8 cellular contexts compared by ENCODE assay signal in genomic region chr2:64865073-64865830, GRCh38.
DNase-seq lines count a peak whose midpoint lies in the region; ATAC-seq, FAIRE-seq and TF ChIP-seq lines count a peak whose summit lies in the region.

No MANE protein-coding gene starts in this region.

- CTCF ChIA-PET in CD4-positive, alpha-beta T cell (lab: Charles Lee) = interaction anchor here (0.6 to 1.5 kb wide), 2 partner anchors 219 to 278 kb away, joined by 3 to 4 read pairs; no protein-coding TSS in a partner anchor

- FAIRE-seq in HTR-8/SVneo (lab: Jason Lieb, UNC) = peak; percentile 31

- H3K4me3 Mint-ChIP-seq in CD4-positive, alpha-beta T cell = peak overlapping the region; percentile 78
- H3K4me3 Mint-ChIP-seq in activated naive CD4-positive, alpha-beta T cell treated with anti-CD3 and anti-CD28 coated beads, Interleukin-2, amount 50 U/mL, for 24 hours = peak overlapping the region; percentile 80

- H3K27me3 Mint-ChIP-seq in CD4-positive, alpha-beta T cell = peaks cover 5% of the 10 kb centered on the region
- peaks cover 3% of the 10 kb centered on the region for H3K27me3 Mint-ChIP-seq in activated naive CD4-positive, alpha-beta T cell treated with anti-CD3 and anti-CD28 coated beads, Interleukin-2, amount 50 U/mL, for 24 hours

- POLR2A ChIA-PET in CD4-positive, alpha-beta T cell (lab: Charles Lee) = interaction anchor here (1.1 kb wide), 1 partner anchor 211 kb away, joined by 3 read pairs; the partner anchor contains the start of gene SERTAD2

- no peak overlapping the region for H3K27ac ChIP-seq in CD4-positive, alpha-beta T cell (ENCODE audit: low read depth, low read length)
- H3K27ac ChIP-seq in SK-N-MC (no peak overlapping the region), temporal lobe (ENCODE audit: low read depth, low read length) (peak overlapping the region; percentile 69)

- DNase-seq in CD4-positive, alpha-beta T cell = peak; percentile 32 to 67 (median 54)
- peak; percentile 82 for DNase-seq in HTR-8/SVneo (ENCODE audit: insufficient read length, low spot score)
- no peak for DNase-seq in SK-N-MC (ENCODE audit: low read depth, low spot score)
- DNase-seq in glomerular visceral epithelial cell (ENCODE audit: extremely low spot score) = peak; percentile 68
- DNase-seq in occipital lobe (lab: John Stamatoyannopoulos, UW) = peak; percentile 53

- no peaks in the 10 kb centered on the region for H3K4me1 Mint-ChIP-seq in CD4-positive, alpha-beta T cell (ENCODE audit: low read depth)
- no peaks in the 10 kb centered on the region for H3K4me1 Mint-ChIP-seq in activated naive CD4-positive, alpha-beta T cell treated with anti-CD3 and anti-CD28 coated beads, Interleukin-2, amount 50 U/mL, for 24 hours

- no peaks in the 10 kb centered on the region for H3K9me3 Mint-ChIP-seq in CD4-positive, alpha-beta T cell
- H3K9me3 Mint-ChIP-seq in activated naive CD4-positive, alpha-beta T cell treated with anti-CD3 and anti-CD28 coated beads, Interleukin-2, amount 50 U/mL, for 24 hours = no peaks in the 10 kb centered on the region

- no peak overlapping the region for H3K27ac Mint-ChIP-seq in CD4-positive, alpha-beta T cell
- no peak overlapping the region for H3K27ac Mint-ChIP-seq in activated naive CD4-positive, alpha-beta T cell treated with anti-CD3 and anti-CD28 coated beads, Interleukin-2, amount 50 U/mL, for 24 hours

- intact Hi-C loops in CD4-positive, alpha-beta T cell (cut with DNase I, micrococcal nuclease) = loop anchor here (1.0 to 5.0 kb wide), 6 partner anchors 219 to 813 kb away; no protein-coding TSS in a partner anchor

- H3K36me3 Mint-ChIP-seq in CD4-positive, alpha-beta T cell (ENCODE audit: low read depth) = no peaks in the 10 kb centered on the region
- H3K36me3 Mint-ChIP-seq in activated naive CD4-positive, alpha-beta T cell treated with anti-CD3 and anti-CD28 coated beads, Interleukin-2, amount 50 U/mL, for 24 hours = no peaks in the 10 kb centered on the region

- TF ChIP-seq CTCF in CD4-positive, alpha-beta T cell (IDR thresholded peaks at IDR 0.05) = no peak

- H3K9ac ChIP-seq in SK-N-MC (ENCODE audit: insufficient read length) = peak overlapping the region; percentile 64

- H3K4me3 ChIP-seq in SK-N-MC = peak overlapping the region; percentile 83

- H3K9me3 ChIP-seq in CD4-positive, alpha-beta T cell (ENCODE audit: control insufficient read depth, low read length) = no peaks in the 10 kb centered on the region
- no peaks in the 10 kb centered on the region for H3K9me3 ChIP-seq in SK-N-MC (ENCODE audit: low read depth, low read length)

- H3K27me3 ChIP-seq in CD4-positive, alpha-beta T cell (ENCODE audit: control insufficient read depth, insufficient read depth, low read length) = no peaks in the 10 kb centered on the region

- ATAC-seq in CD4-positive, alpha-beta T cell (ENCODE audit: poor library complexity) = peak; percentile 94
- ATAC-seq in GM19395 (IDR thresholded peaks at IDR 0.05; ENCODE audit: unreplicated experiment) = peak; percentile 68

- H3K36me3 ChIP-seq in SK-N-MC (ENCODE audit: insufficient read depth, low read length) = no peaks in the 10 kb centered on the region
